In genomic region chr12:131784909-131785762, GRCh38 we compare ENCODE assay signal across 13 cellular contexts. TPM values are rescaled to one million over a fixed set of nuclear protein-coding genes. Genes with fewer than 3 reads are reported as not detected.
DNase-seq lines count a peak whose midpoint lies in the region; ATAC-seq and TF ChIP-seq lines count a peak whose summit lies in the region.
"Had no signal": no experiment of that assay in that cellular context is flagged by ENCODE, and none has a peak within 500 bp of the region (broad histone marks: within the 10 kb centered on the region; RNA-seq: fewer than 3 reads in every experiment).

No MANE protein-coding gene starts in this region.

- DNase-seq in PC-9 = no peak
- no peak for DNase-seq in endothelial cell (ENCODE audit: low spot score)
- DNase-seq in neural crest cell (ENCODE audit: low read depth, low spot score) = no peak
- DNase-seq in NK-92 (lab: John Stamatoyannopoulos, UW; ENCODE audit: unreplicated experiment) = no peak
- DNase-seq in 8988T = no peak
- no peak for DNase-seq in HPDE6-E6E7 (ENCODE audit: extremely low spot score)
- DNase-seq: CD8-positive, alpha-beta memory T cell; stimulated activated CD4-positive, alpha-beta T cell treated with anti-CD3 and anti-CD28 coated beads, Interleukin-4, amount 100 ng/mL, for 24 hours; stomach had no signal

- TF ChIP-seq CTCF in PC-9 (conservative IDR thresholded peaks at IDR 0.05) (no peak), endothelial cell (IDR thresholded peaks at IDR 0.05; ENCODE audit: unreplicated experiment) (no peak), neural crest cell (conservative IDR thresholded peaks at IDR 0.05) (no peak)

- H3K4me1 Mint-ChIP-seq in endothelial cell (ENCODE audit: unreplicated experiment) (peaks cover 3% of the 10 kb centered on the region), neural crest cell (peaks cover 22% of the 10 kb centered on the region)

- H3K9me3 ChIP-seq in BLaER1 treated with 17β-estradiol and CSF1 and Interleukin-3, amounts not matched to agents 10 nM and 100 nM (replicated peaks in 1 of 11) = peaks cover 0 to 12% (median 6%) of the 10 kb centered on the region in 11 experiments; a peak in 19 of 22 replicates
- no peaks in the 10 kb centered on the region for H3K9me3 ChIP-seq in PC-9 (ENCODE audit: insufficient read depth, low read depth)
- H3K9me3 ChIP-seq: prostate gland, stomach had no signal

- H3K27ac Mint-ChIP-seq in endothelial cell (ENCODE audit: unreplicated experiment) = peak overlapping the region; percentile 39
- peak overlapping the region; percentile 91 for H3K27ac Mint-ChIP-seq in neural crest cell (ENCODE audit: unreplicated experiment)

- no TSS peak for BruUV-seq in PC-9 (replicated peaks; lab: Mats Ljungman, UMichigan)

- ATAC-seq in HG02571 (IDR thresholded peaks at IDR 0.05; ENCODE audit: unreplicated experiment) = no peak

- POLR2A ChIA-PET in PC-9 (lab: Charles Lee; ENCODE audit: unreplicated experiment) = no interaction called here

- H3K27me3 Mint-ChIP-seq in endothelial cell (ENCODE audit: unreplicated experiment) (peaks cover 5% of the 10 kb centered on the region), neural crest cell (ENCODE audit: low read depth) (no peaks in the 10 kb centered on the region)
- H3K27me3 Mint-ChIP-seq: CD8-positive, alpha-beta memory T cell had no signal

- no peaks in the 10 kb centered on the region for H3K27me3 ChIP-seq in BLaER1 treated with 17β-estradiol and CSF1 and Interleukin-3, amounts not matched to agents 10 nM and 100 nM
- H3K27me3 ChIP-seq in PC-9 (ENCODE audit: insufficient read depth, low read depth) = no peaks in the 10 kb centered on the region
- H3K27me3 ChIP-seq: stomach had no signal

- no peak overlapping the region for H2AFZ ChIP-seq in PC-9

- H3K9me3 Mint-ChIP-seq in endothelial cell (ENCODE audit: unreplicated experiment) (no peaks in the 10 kb centered on the region), neural crest cell (no peaks in the 10 kb centered on the region)
- H3K9me3 Mint-ChIP-seq: CD8-positive, alpha-beta memory T cell had no signal

- H4K20me1 ChIP-seq in BLaER1 treated with 17β-estradiol and CSF1 and Interleukin-3, amounts not matched to agents 10 nM and 100 nM = peaks cover 0 to 25% (median 0%) of the 10 kb centered on the region in 11 experiments; a peak in 9 of 22 replicates
- H4K20me1 ChIP-seq in PC-9 (ENCODE audit: insufficient read depth) = no peaks in the 10 kb centered on the region

- H3K4me3 Mint-ChIP-seq in endothelial cell (ENCODE audit: unreplicated experiment) (no peak overlapping the region), neural crest cell (peak overlapping the region; percentile 57)
- H3K4me3 Mint-ChIP-seq: CD8-positive, alpha-beta memory T cell had no signal

- H3F3A ChIP-seq in PC-9 (ENCODE audit: insufficient read depth, low read depth) = peaks cover 33% of the 10 kb centered on the region

- CTCF ChIA-PET in PC-9 (lab: Charles Lee) = no interaction called here

- H3K4me1 ChIP-seq in BLaER1 treated with 17β-estradiol and CSF1 and Interleukin-3, amounts not matched to agents 10 nM and 100 nM = peaks cover 29 to 66% (median 61%) of the 10 kb centered on the region in 10 experiments
- H3K4me1 ChIP-seq in PC-9 (replicated peaks; ENCODE audit: insufficient read depth) = peaks cover 30% of the 10 kb centered on the region
- H3K4me1 ChIP-seq: prostate gland had no signal

- no peaks in the 10 kb centered on the region for H3K79me2 ChIP-seq in PC-9 (ENCODE audit: low read depth)

- no peak overlapping the region for H3K4me3 ChIP-seq in BLaER1 treated with 17β-estradiol and CSF1 and Interleukin-3, amounts not matched to agents 10 nM and 100 nM
- H3K4me3 ChIP-seq in PC-9 = 0 out of 2 replicates have a peak overlapping the region, but pooled peaks have one; percentile 44
- H3K4me3 ChIP-seq: prostate gland, stomach had no signal

- peaks cover 61 to 82% (median 78%) of the 10 kb centered on the region in 11 experiments for H3K36me3 ChIP-seq in BLaER1 treated with 17β-estradiol and CSF1 and Interleukin-3, amounts not matched to agents 10 nM and 100 nM
- H3K36me3 ChIP-seq in PC-9 (ENCODE audit: low read depth) = peaks cover 15% of the 10 kb centered on the region
- H3K36me3 ChIP-seq: prostate gland had no signal

- H3K36me3 Mint-ChIP-seq in endothelial cell (ENCODE audit: low read depth, unreplicated experiment) = peaks cover 31% of the 10 kb centered on the region
- H3K36me3 Mint-ChIP-seq in neural crest cell (ENCODE audit: low read depth) = peaks cover 9% of the 10 kb centered on the region

- intact Hi-C loops in PC-9 (cut with micrococcal nuclease; ENCODE audit: unreplicated experiment) = loop anchor here (2.0 kb wide), 2 partner anchors 46 to 48 kb away; no protein-coding TSS in a partner anchor

- H3K9ac ChIP-seq in BLaER1 treated with 17β-estradiol and CSF1 and Interleukin-3, amounts not matched to agents 10 nM and 100 nM = peak overlapping the region in 2 of 11 experiments; percentile 38 to 69; a peak in 2 of 22 replicates

- peak overlapping the region; percentile 69 to 93 (median 87); a peak in 19 of 22 replicates for H3K4me2 ChIP-seq in BLaER1 treated with 17β-estradiol and CSF1 and Interleukin-3, amounts not matched to agents 10 nM and 100 nM
- H3K4me2 ChIP-seq in PC-9 = peak overlapping the region; percentile 75

- H3K9me2 ChIP-seq in PC-9 (ENCODE audit: insufficient read depth) = no peaks in the 10 kb centered on the region

- peak overlapping the region in 8 of 11 experiments; percentile 58 to 85 (median 76); a peak in 13 of 22 replicates for H3K27ac ChIP-seq in BLaER1 treated with 17β-estradiol and CSF1 and Interleukin-3, amounts not matched to agents 10 nM and 100 nM
- peak overlapping the region; percentile 80 for H3K27ac ChIP-seq in PC-9
- H3K27ac ChIP-seq: prostate gland, stomach had no signal

RNA-seq across cellular contexts. Expression of gene MMP17, which starts 43.1 kb away (rescaled TPM):
- total RNA-seq in PC-9 (2021) (3.3 and 5.4 TPM in 2 replicates), endothelial cell (ENCODE audit: unreplicated experiment) (6.3 TPM), neural crest cell (90.9 and 94.8 TPM in 2 replicates)
- total RNA-seq: T-helper 2 cell treated with Interferon-gamma antibody and Interleukin-4, amounts not matched to agents 100 ng/mL and 5 ng/mL, for 36 hours had no signal

Comparison
In these comparisons a context has a peak if more than half of its experiments do, and no peak if none do; other contexts are left out.
1. RNA of gene MMP17, which starts 43.1 kb away (total RNA-seq): 90.9 to 94.8 TPM in neural crest cell; 6.3 TPM in endothelial cell (single experiment) and 3.3 to 5.4 TPM in PC-9; every median in the first group is over 10 times any median in the second.